28 cellular contexts compared by ENCODE assay signal in genomic region chr1:214378492-214378891, GRCh38.
DNase-seq lines count a peak whose midpoint lies in the region; ATAC-seq, FAIRE-seq and TF ChIP-seq lines count a peak whose summit lies in the region.
"Had no signal": no experiment of that assay in that cellular context is flagged by ENCODE, and none has a peak within 500 bp of the region (broad histone marks: within the 10 kb centered on the region; RNA-seq: fewer than 3 reads in every experiment).

No MANE protein-coding gene starts in this region.

- H3K4me3 Mint-ChIP-seq in astrocyte (ENCODE audit: unreplicated experiment), result no peak overlapping the region
- H3K4me3 Mint-ChIP-seq: activated CD8-positive, alpha-beta T cell treated with anti-CD3 and anti-CD28 coated beads for 36 hours; B cell; effector memory CD8-positive, alpha-beta T cell; natural killer cell treated with Interleukin-12 subunit alpha and Interleukin-12 subunit beta and Interleukin-15 and Interleukin-18, amount 100 ng/mL, for 72 hours had no signal

- H3K27ac Mint-ChIP-seq in astrocyte (ENCODE audit: unreplicated experiment), result peak overlapping the region; percentile 29
- H3K27ac Mint-ChIP-seq: activated CD8-positive, alpha-beta T cell treated with anti-CD3 and anti-CD28 coated beads for 36 hours; B cell; effector memory CD8-positive, alpha-beta T cell; natural killer cell treated with Interleukin-12 subunit alpha and Interleukin-12 subunit beta and Interleukin-15 and Interleukin-18, amount 100 ng/mL, for 72 hours had no signal

- H3K27me3 ChIP-seq in astrocyte (ENCODE audit: insufficient read depth, low read length) (no peaks in the 10 kb centered on the region), suprapubic skin (no peaks in the 10 kb centered on the region)
- H3K27me3 ChIP-seq: gastrocnemius medialis, hepatocyte, sigmoid colon, upper lobe of right lung had no signal

- H3K4me2 ChIP-seq in astrocyte (ENCODE audit: low read length), result peak overlapping the region; percentile 47

- H3K79me2 ChIP-seq in astrocyte (ENCODE audit: insufficient read depth, low read length), result peaks cover 46% of the 10 kb centered on the region
- H3K79me2 ChIP-seq: hepatocyte, parathyroid adenoma had no signal

- H3K9me3 ChIP-seq in astrocyte (ENCODE audit: insufficient read depth, low read depth, low read length) (no peaks in the 10 kb centered on the region), mesodermal cell (ENCODE audit: control insufficient read depth, low read length) (no peaks in the 10 kb centered on the region), suprapubic skin (no peaks in the 10 kb centered on the region)
- H3K9me3 ChIP-seq: gastrocnemius medialis, sigmoid colon, upper lobe of right lung had no signal

- peaks cover 32% of the 10 kb centered on the region for H3K4me1 Mint-ChIP-seq in astrocyte (ENCODE audit: low read depth, unreplicated experiment)
- H3K4me1 Mint-ChIP-seq: B cell had no signal

- peaks cover 21% of the 10 kb centered on the region for H3K4me1 ChIP-seq in astrocyte (ENCODE audit: insufficient read depth, low read length)
- H3K4me1 ChIP-seq in mesodermal cell (ENCODE audit: control insufficient read depth, insufficient read depth, low read length, poor library complexity, severe bottlenecking), result peaks cover 16% of the 10 kb centered on the region
- H3K4me1 ChIP-seq in suprapubic skin, result no peaks in the 10 kb centered on the region
- H3K4me1 ChIP-seq: parathyroid adenoma, upper lobe of right lung had no signal

- H3K36me3 ChIP-seq in astrocyte (ENCODE audit: insufficient read depth, low read length) (peaks cover 74% of the 10 kb centered on the region), mesodermal cell (ENCODE audit: control insufficient read depth, insufficient read depth, low read length) (peaks cover 80% of the 10 kb centered on the region), suprapubic skin (peaks cover 24% of the 10 kb centered on the region)

- H3K27ac ChIP-seq in astrocyte (ENCODE audit: low read depth, low read length), result peak overlapping the region; percentile 73
- peak overlapping the region; percentile 77 for H3K27ac ChIP-seq in mesodermal cell (ENCODE audit: low read depth, low read length, severe bottlenecking)
- H3K27ac ChIP-seq in suprapubic skin, result peak overlapping the region; percentile 12
- H3K27ac ChIP-seq: 22Rv1, hepatocyte, parathyroid adenoma, upper lobe of right lung had no signal

- FAIRE-seq in astrocyte (lab: Jason Lieb, UNC), result no peak
- FAIRE-seq: TTC549 had no signal

- WGBS in mesodermal cell (ENCODE audit: insufficient coverage in 2 of 2), 2 experiments, result 90 to 100% methylated on average over 1 to 4 of the region's 8 CpGs
- WGBS in suprapubic skin, result 76% methylated on average over 8 of the region's 8 CpGs

- no peak overlapping the region for H2AFZ ChIP-seq in astrocyte (ENCODE audit: low read depth, low read length)
- H2AFZ ChIP-seq: hepatocyte, parathyroid adenoma had no signal

- H3K27me3 Mint-ChIP-seq in astrocyte (ENCODE audit: low read depth, unreplicated experiment), result no peaks in the 10 kb centered on the region
- H3K27me3 Mint-ChIP-seq: activated CD8-positive, alpha-beta T cell treated with anti-CD3 and anti-CD28 coated beads for 36 hours; natural killer cell treated with Interleukin-12 subunit alpha and Interleukin-12 subunit beta and Interleukin-15 and Interleukin-18, amount 100 ng/mL, for 72 hours had no signal

- H3K9me3 Mint-ChIP-seq in astrocyte (ENCODE audit: unreplicated experiment), result no peaks in the 10 kb centered on the region
- H3K9me3 Mint-ChIP-seq: activated CD8-positive, alpha-beta T cell treated with anti-CD3 and anti-CD28 coated beads for 36 hours; effector memory CD8-positive, alpha-beta T cell; natural killer cell treated with Interleukin-12 subunit alpha and Interleukin-12 subunit beta and Interleukin-15 and Interleukin-18, amount 100 ng/mL, for 72 hours had no signal

- H4K20me1 ChIP-seq in astrocyte (ENCODE audit: insufficient read depth, low read length), result peaks cover 3% of the 10 kb centered on the region

- H3K9ac ChIP-seq in astrocyte (ENCODE audit: low read length), result peak overlapping the region; percentile 40
- H3K9ac ChIP-seq: parathyroid adenoma had no signal

- TF ChIP-seq POLR2A in suprapubic skin (IDR thresholded peaks at IDR 0.05), result no peak

- TF ChIP-seq EP300 in suprapubic skin (IDR thresholded peaks at IDR 0.05), result no peak

- DNase-seq in NCI-H82 (lab: John Stamatoyannopoulos, UW), result peak; percentile 44
- no peak for DNase-seq in NCI-H82 treated with DMSO at 0.1 percent for 48 hours (lab: John Stamatoyannopoulos, UW; ENCODE audit: unreplicated experiment)
- peak; percentile 53 for DNase-seq in astrocyte (ENCODE audit: low read depth)
- no peak for DNase-seq in suprapubic skin (ENCODE audit: low spot score in 2 of 2)
- DNase-seq in NCI-H2029 treated with DMSO at 0.1 percent for 48 hours (lab: John Stamatoyannopoulos, UW), result no peak
- no peak for DNase-seq in activated CD4-positive, CD25-positive, alpha-beta regulatory T cell (lab: John Stamatoyannopoulos, UW)
- DNase-seq: activated CD4-positive, CD25-positive, alpha-beta regulatory T cell treated with anti-CD3 and anti-CD28 coated beads, Interleukin-2, amount 50 U/mL, for 72 hours; activated CD8-positive, alpha-beta T cell treated with anti-CD3 and anti-CD28 coated beads for 36 hours; activated effector memory CD4-positive, alpha-beta T cell treated with Interleukin-2 at 50 U/mL for 16 hours; activated T-cell treated with anti-CD3 and anti-CD28 coated beads for 4 hours; effector memory CD8-positive, alpha-beta T cell; gastrocnemius medialis; NCI-H1105 treated with DMSO at 0.1 percent for 48 hours; NCI-H2081 treated with DMSO at 0.1 percent for 48 hours; OCI-M1; Right ventricle myocardium superior; sigmoid colon; T-helper 1 cell; upper lobe of right lung had no signal

- peaks cover 54% of the 10 kb centered on the region for H3K36me3 Mint-ChIP-seq in astrocyte (ENCODE audit: low read depth, unreplicated experiment)
- H3K36me3 Mint-ChIP-seq: natural killer cell treated with Interleukin-12 subunit alpha and Interleukin-12 subunit beta and Interleukin-15 and Interleukin-18, amount 100 ng/mL, for 72 hours had no signal

- H3K4me3 ChIP-seq in astrocyte (ENCODE audit: insufficient read depth, low read depth, low read length) (no peak overlapping the region), mesodermal cell (ENCODE audit: extremely low read depth, insufficient read depth, low read length, poor library complexity, severe bottlenecking) (no peak overlapping the region), suprapubic skin (no peak overlapping the region)
- H3K4me3 ChIP-seq: gastrocnemius medialis, hepatocyte, sigmoid colon, upper lobe of right lung had no signal

- TF ChIP-seq CTCF in astrocyte (IDR thresholded peaks at IDR 0.05; ENCODE audit: insufficient read depth, low read depth, low read length), result no peak
- TF ChIP-seq CTCF in suprapubic skin (IDR thresholded peaks at IDR 0.05), result no peak

- no peak for ATAC-seq in GM18909 (IDR thresholded peaks at IDR 0.05; ENCODE audit: poor library complexity, unreplicated experiment)
- ATAC-seq: activated CD8-positive, alpha-beta T cell treated with anti-CD3 and anti-CD28 coated beads for 36 hours; effector memory CD8-positive, alpha-beta T cell; esophagus mucosa; gastrocnemius medialis; natural killer cell treated with Interleukin-12 subunit alpha and Interleukin-12 subunit beta and Interleukin-15 and Interleukin-18, amount 100 ng/mL, for 72 hours; upper lobe of right lung had no signal

Comparison
In these comparisons a context has a peak if more than half of its experiments do, and no peak if none do; other contexts are left out.
1. DNase-seq: peak in NCI-H82 (single experiment) and astrocyte (single experiment); none in NCI-H82 treated with DMSO at 0.1 percent for 48 hours (single experiment), suprapubic skin (0 of 2), NCI-H2029 treated with DMSO at 0.1 percent for 48 hours (single experiment) and activated CD4-positive, CD25-positive, alpha-beta regulatory T cell (0 of 4).
2. H3K27ac ChIP-seq: peak in every context shown above with its lines; median percentile 77 in mesodermal cell; 73 in astrocyte; 12 in suprapubic skin.